10 cellular contexts compared by ENCODE assay signal in genomic region chr1:35287807-35288640, GRCh38. TPM values are rescaled to one million over a fixed set of nuclear protein-coding genes. Genes with fewer than 3 reads are reported as not detected.
DNase-seq lines count a peak whose midpoint lies in the region; ATAC-seq and TF ChIP-seq lines count a peak whose summit lies in the region.
"Had no signal": no experiment of that assay in that cellular context is flagged by ENCODE, and none has a peak within 500 bp of the region (broad histone marks: within the 10 kb centered on the region; RNA-seq: fewer than 3 reads in every experiment).

No MANE protein-coding gene starts in this region.

- POLR2A ChIA-PET in WTC11 (lab: Charles Lee) = no interaction called here

- H3K4me1 Mint-ChIP-seq in activated naive CD4-positive, alpha-beta T cell treated with anti-CD3 and anti-CD28 coated beads, Interleukin-2, amount 50 U/mL, for 24 hours = peaks cover 56% of the 10 kb centered on the region
- H3K4me1 Mint-ChIP-seq in activated naive CD4-positive, alpha-beta T cell treated with anti-CD3 and anti-CD28 coated beads, Interleukin-2, amount 10 ng/mL, durations not matched to agents 7 days and 5 days = peaks cover 26% of the 10 kb centered on the region
- H3K4me1 Mint-ChIP-seq in WTC11 = no peaks in the 10 kb centered on the region
- H3K4me1 Mint-ChIP-seq in stimulated activated effector memory CD8-positive, alpha-beta T cell treated with anti-CD3 and anti-CD28 coated beads, Interleukin-12 subunit alpha, Interleukin-12 subunit beta, amount 100 ng/mL, for 72 hours = peaks cover 7% of the 10 kb centered on the region
- H3K4me1 Mint-ChIP-seq in natural killer cell treated with Interleukin-12 subunit alpha and Interleukin-12 subunit beta and Interleukin-15 and Interleukin-18, amount 100 ng/mL, for 72 hours (ENCODE audit: low read depth in 2 of 2) = peaks cover 5 to 10% of the 10 kb centered on the region in 2 donors

- no peak for TF ChIP-seq CTCF in WTC11 (IDR thresholded peaks at IDR 0.05)

- no peak for ATAC-seq in WTC11
- ATAC-seq in stimulated activated effector memory CD8-positive, alpha-beta T cell treated with anti-CD3 and anti-CD28 coated beads, Interleukin-12 subunit alpha, Interleukin-12 subunit beta, amount 100 ng/mL, for 72 hours = no peak
- no peak for ATAC-seq in GM19397 (IDR thresholded peaks at IDR 0.05; ENCODE audit: unreplicated experiment)
- no peak for ATAC-seq in GM21381 (IDR thresholded peaks at IDR 0.05; ENCODE audit: unreplicated experiment)
- no peak for ATAC-seq in natural killer cell treated with Interleukin-12 subunit alpha and Interleukin-12 subunit beta and Interleukin-15 and Interleukin-18, amount 100 ng/mL, for 72 hours

- H3K9me3 Mint-ChIP-seq in activated naive CD4-positive, alpha-beta T cell treated with anti-CD3 and anti-CD28 coated beads, Interleukin-2, amount 50 U/mL, for 24 hours = no peaks in the 10 kb centered on the region
- H3K9me3 Mint-ChIP-seq in activated naive CD4-positive, alpha-beta T cell treated with anti-CD3 and anti-CD28 coated beads, Interleukin-2, amount 10 ng/mL, durations not matched to agents 7 days and 5 days = peaks cover 1% of the 10 kb centered on the region
- H3K9me3 Mint-ChIP-seq in WTC11 = no peaks in the 10 kb centered on the region
- no peaks in the 10 kb centered on the region for H3K9me3 Mint-ChIP-seq in stimulated activated effector memory CD8-positive, alpha-beta T cell treated with anti-CD3 and anti-CD28 coated beads, Interleukin-12 subunit alpha, Interleukin-12 subunit beta, amount 100 ng/mL, for 72 hours
- H3K9me3 Mint-ChIP-seq in natural killer cell treated with Interleukin-12 subunit alpha and Interleukin-12 subunit beta and Interleukin-15 and Interleukin-18, amount 100 ng/mL, for 72 hours = no peaks in the 10 kb centered on the region

- CTCF ChIA-PET in activated naive CD4-positive, alpha-beta T cell treated with anti-CD3 and anti-CD28 coated beads, Interleukin-2, amount 10 ng/mL, durations not matched to agents 7 days and 5 days (lab: Charles Lee) = no interaction called here
- CTCF ChIA-PET in WTC11 (lab: Charles Lee) = no interaction called here

- DNase-seq in activated naive CD4-positive, alpha-beta T cell treated with anti-CD3 and anti-CD28 coated beads, Interleukin-2, amount 10 ng/mL, durations not matched to agents 7 days and 5 days = no peak
- no peak for DNase-seq in WTC11 (ENCODE audit: low spot score)
- peak; percentile 13 for DNase-seq in fibroblast of the conjunctiva (ENCODE audit: low read depth)
- no peak for DNase-seq in stimulated activated effector memory CD8-positive, alpha-beta T cell treated with anti-CD3 and anti-CD28 coated beads, Interleukin-12 subunit alpha, Interleukin-12 subunit beta, amount 100 ng/mL, for 72 hours (ENCODE audit: low spot score in 2 of 2)
- no peak for DNase-seq in natural killer cell treated with Interleukin-12 subunit alpha and Interleukin-12 subunit beta and Interleukin-15 and Interleukin-18, amount 100 ng/mL, for 72 hours (ENCODE audit: low spot score)
- DNase-seq: NCI-H2107, small intestine had no signal

- peaks cover 8% of the 10 kb centered on the region for H3K36me3 Mint-ChIP-seq in activated naive CD4-positive, alpha-beta T cell treated with anti-CD3 and anti-CD28 coated beads, Interleukin-2, amount 50 U/mL, for 24 hours
- peaks cover 18% of the 10 kb centered on the region for H3K36me3 Mint-ChIP-seq in activated naive CD4-positive, alpha-beta T cell treated with anti-CD3 and anti-CD28 coated beads, Interleukin-2, amount 10 ng/mL, durations not matched to agents 7 days and 5 days
- 0 out of 2 replicates have a peak, but pooled peaks cover 4% of the 10 kb centered on the region for H3K36me3 Mint-ChIP-seq in WTC11
- peaks cover 4% of the 10 kb centered on the region for H3K36me3 Mint-ChIP-seq in stimulated activated effector memory CD8-positive, alpha-beta T cell treated with anti-CD3 and anti-CD28 coated beads, Interleukin-12 subunit alpha, Interleukin-12 subunit beta, amount 100 ng/mL, for 72 hours
- no peaks in the 10 kb centered on the region for H3K36me3 Mint-ChIP-seq in natural killer cell treated with Interleukin-12 subunit alpha and Interleukin-12 subunit beta and Interleukin-15 and Interleukin-18, amount 100 ng/mL, for 72 hours

- no peak overlapping the region for H3K4me3 Mint-ChIP-seq in activated naive CD4-positive, alpha-beta T cell treated with anti-CD3 and anti-CD28 coated beads, Interleukin-2, amount 50 U/mL, for 24 hours
- no peak overlapping the region for H3K4me3 Mint-ChIP-seq in activated naive CD4-positive, alpha-beta T cell treated with anti-CD3 and anti-CD28 coated beads, Interleukin-2, amount 10 ng/mL, durations not matched to agents 7 days and 5 days
- no peak overlapping the region for H3K4me3 Mint-ChIP-seq in WTC11
- H3K4me3 Mint-ChIP-seq in stimulated activated effector memory CD8-positive, alpha-beta T cell treated with anti-CD3 and anti-CD28 coated beads, Interleukin-12 subunit alpha, Interleukin-12 subunit beta, amount 100 ng/mL, for 72 hours = no peak overlapping the region
- H3K4me3 Mint-ChIP-seq in natural killer cell treated with Interleukin-12 subunit alpha and Interleukin-12 subunit beta and Interleukin-15 and Interleukin-18, amount 100 ng/mL, for 72 hours = no peak overlapping the region

- H3K27ac Mint-ChIP-seq in activated naive CD4-positive, alpha-beta T cell treated with anti-CD3 and anti-CD28 coated beads, Interleukin-2, amount 50 U/mL, for 24 hours = peak overlapping the region; percentile 25
- no peak overlapping the region for H3K27ac Mint-ChIP-seq in activated naive CD4-positive, alpha-beta T cell treated with anti-CD3 and anti-CD28 coated beads, Interleukin-2, amount 10 ng/mL, durations not matched to agents 7 days and 5 days
- H3K27ac Mint-ChIP-seq in WTC11 = peak overlapping the region; percentile 1; the same call in 1 of the 2 replicates
- peak overlapping the region; percentile 35 for H3K27ac Mint-ChIP-seq in stimulated activated effector memory CD8-positive, alpha-beta T cell treated with anti-CD3 and anti-CD28 coated beads, Interleukin-12 subunit alpha, Interleukin-12 subunit beta, amount 100 ng/mL, for 72 hours
- no peak overlapping the region for H3K27ac Mint-ChIP-seq in natural killer cell treated with Interleukin-12 subunit alpha and Interleukin-12 subunit beta and Interleukin-15 and Interleukin-18, amount 100 ng/mL, for 72 hours

- no peaks in the 10 kb centered on the region for H3K27me3 Mint-ChIP-seq in activated naive CD4-positive, alpha-beta T cell treated with anti-CD3 and anti-CD28 coated beads, Interleukin-2, amount 50 U/mL, for 24 hours
- no peaks in the 10 kb centered on the region for H3K27me3 Mint-ChIP-seq in activated naive CD4-positive, alpha-beta T cell treated with anti-CD3 and anti-CD28 coated beads, Interleukin-2, amount 10 ng/mL, durations not matched to agents 7 days and 5 days
- H3K27me3 Mint-ChIP-seq in WTC11 (ENCODE audit: low read depth) = no peaks in the 10 kb centered on the region
- H3K27me3 Mint-ChIP-seq in natural killer cell treated with Interleukin-12 subunit alpha and Interleukin-12 subunit beta and Interleukin-15 and Interleukin-18, amount 100 ng/mL, for 72 hours = no peaks in the 10 kb centered on the region

TF ChIP-seq in WTC11, 78 proteins besides CTCF, POLR2A, EP300 and RAD21:
- TF ChIP-seq ZNF121 (CRISPR knock-in tag; IDR thresholded peaks at IDR 0.05) (no peak), ZNF232 (CRISPR knock-in tag; IDR thresholded peaks at IDR 0.05) (no peak), RORB (CRISPR knock-in tag; IDR thresholded peaks at IDR 0.05) (no peak)

RNA-seq across cellular contexts. Expression of gene ZMYM4, which starts 19.5 kb away (rescaled TPM):
- 60.3 to 66.8 TPM (median 63.8 TPM) in 3 replicates for total RNA-seq in WTC11 (2021)
- total RNA-seq in natural killer cell treated with Interleukin-12 subunit alpha and Interleukin-12 subunit beta and Interleukin-15 and Interleukin-18, amount 100 ng/mL, for 72 hours = 10 to 100 TPM; 36.8 to 41.5 TPM

Comparison
In these comparisons a context has a peak if more than half of its experiments do, and no peak if none do; other contexts are left out.
1. H3K27ac Mint-ChIP-seq: peak in activated naive CD4-positive, alpha-beta T cell treated with anti-CD3 and anti-CD28 coated beads, Interleukin-2, amount 50 U/mL, for 24 hours (single experiment), WTC11 (single experiment) and stimulated activated effector memory CD8-positive, alpha-beta T cell treated with anti-CD3 and anti-CD28 coated beads, Interleukin-12 subunit alpha, Interleukin-12 subunit beta, amount 100 ng/mL, for 72 hours (single experiment); none in activated naive CD4-positive, alpha-beta T cell treated with anti-CD3 and anti-CD28 coated beads, Interleukin-2, amount 10 ng/mL, durations not matched to agents 7 days and 5 days (single experiment) and natural killer cell treated with Interleukin-12 subunit alpha and Interleukin-12 subunit beta and Interleukin-15 and Interleukin-18, amount 100 ng/mL, for 72 hours (0 of 2).